ENCODE assay signal across 16 cellular contexts in genomic region chr10:1172256-1172975, GRCh38.
DNase-seq lines count a peak whose midpoint lies in the region; ATAC-seq, FAIRE-seq and TF ChIP-seq lines count a peak whose summit lies in the region.
"Had no signal": no experiment of that assay in that cellular context is flagged by ENCODE, and none has a peak within 500 bp of the region (broad histone marks: within the 10 kb centered on the region; RNA-seq: fewer than 3 reads in every experiment).

No MANE protein-coding gene starts in this region.

- CTCF ChIA-PET in K562 (lab: Yijun Ruan, JAX; ENCODE audit: low intra/inter-chr PET ratio) = no interaction called here

- intact Hi-C loops in K562 (cut with micrococcal nuclease) (no loop called here), right lobe of liver (cut with DNase I) (no loop called here)

- peaks cover 31% of the 10 kb centered on the region for H4K20me1 ChIP-seq in K562 (replicated peaks; ENCODE audit: control insufficient read depth, insufficient read depth, low read length)

- DNase-seq in stimulated activated naive CD8-positive, alpha-beta T cell treated with anti-CD3 and anti-CD28 coated beads, Interleukin-15, amount 100 ng/mL, for 72 hours = no peak
- DNase-seq in stimulated activated naive CD8-positive, alpha-beta T cell treated with anti-CD3 and anti-CD28 coated beads, Interleukin-15, Interleukin-2, amounts not matched to agents 100 U/mL and 50 U/mL, for 24 hours = no peak
- no peak for DNase-seq in K562 (ENCODE audit: extremely low read depth in 1 of 4, low spot score in 3 of 4)
- peak in 2 of 3 donors; percentile 2 to 27 for DNase-seq in right lobe of liver
- DNase-seq in T-helper 1 cell = no peak
- no peak for DNase-seq in NCI-H226
- DNase-seq in activated CD4-positive, alpha-beta T cell treated with anti-CD3 and anti-CD28 coated beads for 48 hours = no peak
- DNase-seq: COR-L47, MV-4-11, NCI-H1417 treated with DMSO at 0.1 percent for 48 hours, NCI-H2029 treated with DMSO at 0.1 percent for 48 hours, NCI-H524 had no signal

- peaks cover 0 to 6% of the 10 kb centered on the region in 2 experiments; a peak in 1 of 5 replicates for H3K4me1 ChIP-seq in K562 (replicated peaks in 1 of 2; ENCODE audit: control insufficient read depth in 2 of 2, insufficient read depth in 2 of 2, low read length in 2 of 2)
- no peaks in the 10 kb centered on the region for H3K4me1 ChIP-seq in right lobe of liver

- no peak for TF ChIP-seq POLR2A in K562 (conservative IDR thresholded peaks at IDR 0.05)
- TF ChIP-seq POLR2A in right lobe of liver (IDR thresholded peaks at IDR 0.05) = no peak

- POLR2A ChIA-PET in K562 (lab: Yijun Ruan, JAX) = interaction anchor here (1.6 to 3.5 kb wide), 3 partner anchors 9 to 11 kb away, joined by 5 to 11 read pairs (median 5); no protein-coding TSS in a partner anchor

- FAIRE-seq in K562 (lab: Jason Lieb, UNC) = no peak
- FAIRE-seq: GM19239, HTR-8/SVneo had no signal

- 8% methylated on average over 14 of the region's 14 CpGs for WGBS in K562 (ENCODE audit: insufficient coverage, low coverage, missing lambda C conversion rate)
- 53% methylated on average over 6 of the region's 14 CpGs for WGBS in right lobe of liver (ENCODE audit: insufficient coverage, low coverage, low lambda C conversion rate, missing lambda C conversion rate)

- H3K4me3 Mint-ChIP-seq in stimulated activated naive CD8-positive, alpha-beta T cell treated with anti-CD3 and anti-CD28 coated beads, Interleukin-15, amount 100 ng/mL, for 72 hours = no peak overlapping the region

- no peak for TF ChIP-seq EP300 in K562 (IDR thresholded peaks at IDR 0.05; ENCODE audit: low read length)

- no peaks in the 10 kb centered on the region for H3K79me2 ChIP-seq in K562 (ENCODE audit: control insufficient read depth, insufficient read depth, low read length)

- H3K27ac ChIP-seq in K562 (ENCODE audit: extremely low read depth, low read depth, low read length) (no peak overlapping the region), right lobe of liver (no peak overlapping the region)
- H3K27ac ChIP-seq: HL-60 had no signal

- BruUV-seq in K562 (replicated peaks; lab: Mats Ljungman, UMichigan) = no TSS peak

- no peak overlapping the region for H3K9ac ChIP-seq in K562 (ENCODE audit: insufficient read depth in 1 of 2, low read depth in 2 of 2, low read length in 2 of 2)

- peak; percentile 16 for ATAC-seq in stimulated activated naive CD8-positive, alpha-beta T cell treated with anti-CD3 and anti-CD28 coated beads, Interleukin-15, amount 100 ng/mL, for 72 hours
- no peak for ATAC-seq in stimulated activated naive CD8-positive, alpha-beta T cell treated with anti-CD3 and anti-CD28 coated beads, Interleukin-15, Interleukin-2, amounts not matched to agents 100 U/mL and 50 U/mL, for 24 hours
- ATAC-seq in K562 (peak; percentile 33; the same call in 2 of the 3 replicates), right lobe of liver (no peak), HG02884 (IDR thresholded peaks at IDR 0.05; ENCODE audit: unreplicated experiment) (no peak)

- H3K36me3 ChIP-seq in K562 (ENCODE audit: control insufficient read depth, insufficient read depth, low read length) (no peaks in the 10 kb centered on the region), right lobe of liver (no peaks in the 10 kb centered on the region)

- TF ChIP-seq RAD21 in K562 (CRISPR knock-in tag; conservative IDR thresholded peaks at IDR 0.05 in 1 of 2, IDR thresholded peaks at IDR 0.05 in 1 of 2) = no peak

- H3K9me3 ChIP-seq in K562 (replicated peaks; ENCODE audit: control insufficient read depth, insufficient read depth, low read depth, low read length) (no peaks in the 10 kb centered on the region), right lobe of liver (no peaks in the 10 kb centered on the region)

- H3K27me3 ChIP-seq in K562 (ENCODE audit: control insufficient read depth in 2 of 2, insufficient read depth in 2 of 2, low read length in 2 of 2) (peaks cover 39 to 79% of the 10 kb centered on the region in 2 experiments), right lobe of liver (no peaks in the 10 kb centered on the region)

- H3K9me1 ChIP-seq in K562 (ENCODE audit: control insufficient read depth, insufficient read depth, low read length) = peaks cover 6% of the 10 kb centered on the region

- no peak overlapping the region for H3K4me3 ChIP-seq in K562
- H3K4me3 ChIP-seq in right lobe of liver = no peak overlapping the region

- in situ Hi-C loops in K562 (cut with MboI) = no loop called here

- no peaks in the 10 kb centered on the region for H3K9me3 Mint-ChIP-seq in stimulated activated naive CD8-positive, alpha-beta T cell treated with anti-CD3 and anti-CD28 coated beads, Interleukin-15, amount 100 ng/mL, for 72 hours

- no peak overlapping the region for H3K4me2 ChIP-seq in K562 (ENCODE audit: insufficient read depth, low read length)

- no peak overlapping the region for H2AFZ ChIP-seq in K562 (ENCODE audit: low read depth, low read length)

- no peaks in the 10 kb centered on the region for H3K27me3 Mint-ChIP-seq in stimulated activated naive CD8-positive, alpha-beta T cell treated with anti-CD3 and anti-CD28 coated beads, Interleukin-15, amount 100 ng/mL, for 72 hours

- H3K27ac Mint-ChIP-seq in stimulated activated naive CD8-positive, alpha-beta T cell treated with anti-CD3 and anti-CD28 coated beads, Interleukin-15, amount 100 ng/mL, for 72 hours = no peak overlapping the region

- no peak for TF ChIP-seq CTCF in K562 (IDR thresholded peaks at IDR 0.05 in 2 of 3, conservative IDR thresholded peaks at IDR 0.05 in 1 of 3; ENCODE audit: insufficient read depth in 2 of 3, low read depth in 1 of 3, low read length in 3 of 3)
- no peak for TF ChIP-seq CTCF in right lobe of liver (IDR thresholded peaks at IDR 0.05)

- H3K4me1 Mint-ChIP-seq in stimulated activated naive CD8-positive, alpha-beta T cell treated with anti-CD3 and anti-CD28 coated beads, Interleukin-15, amount 100 ng/mL, for 72 hours = no peaks in the 10 kb centered on the region

TF ChIP-seq in K562, 482 proteins besides CTCF, POLR2A, EP300 and RAD21 (continues in another document):
- TF ChIP-seq SMAD2 (IDR thresholded peaks at IDR 0.05; ENCODE audit: low read depth, low read length) (no peak), ZNF639 (CRISPR knock-in tag; conservative IDR thresholded peaks at IDR 0.05 in 1 of 2, IDR thresholded peaks at IDR 0.05 in 1 of 2) (no peak), FOSL1 (tag; conservative IDR thresholded peaks at IDR 0.05) (no peak), MCM3 (IDR thresholded peaks at IDR 0.05) (no peak), ELF2 (CRISPR knock-in tag; IDR thresholded peaks at IDR 0.05) (no peak), GTF3C2 (IDR thresholded peaks at IDR 0.05; ENCODE audit: borderline replicate concordance, extremely low read depth, insufficient read length) (no peak), CBX8 (IDR thresholded peaks at IDR 0.05; ENCODE audit: borderline replicate concordance, extremely low read depth, low read depth, low read length, poor library complexity, severe bottlenecking) (no peak), TBP (optimal IDR thresholded peaks at IDR 0.05; ENCODE audit: low read depth, low read length) (no peak), GTF2E2 (tag; IDR thresholded peaks at IDR 0.05) (no peak), ARID1B (IDR thresholded peaks at IDR 0.05) (no peak), USF1 (CRISPR knock-in tag; IDR thresholded peaks at IDR 0.05) (no peak)

Comparison
In these comparisons a context has a peak if more than half of its experiments do, and no peak if none do; other contexts are left out.
1. ATAC-seq: peak in stimulated activated naive CD8-positive, alpha-beta T cell treated with anti-CD3 and anti-CD28 coated beads, Interleukin-15, amount 100 ng/mL, for 72 hours (single experiment) and K562 (single experiment); none in stimulated activated naive CD8-positive, alpha-beta T cell treated with anti-CD3 and anti-CD28 coated beads, Interleukin-15, Interleukin-2, amounts not matched to agents 100 U/mL and 50 U/mL, for 24 hours (single experiment), right lobe of liver (0 of 4) and HG02884 (single experiment).
2. DNase-seq: peak in right lobe of liver (2 of 3); none in stimulated activated naive CD8-positive, alpha-beta T cell treated with anti-CD3 and anti-CD28 coated beads, Interleukin-15, amount 100 ng/mL, for 72 hours (0 of 2), stimulated activated naive CD8-positive, alpha-beta T cell treated with anti-CD3 and anti-CD28 coated beads, Interleukin-15, Interleukin-2, amounts not matched to agents 100 U/mL and 50 U/mL, for 24 hours (single experiment), K562 (0 of 4), T-helper 1 cell (0 of 5), NCI-H226 (single experiment) and activated CD4-positive, alpha-beta T cell treated with anti-CD3 and anti-CD28 coated beads for 48 hours (single experiment).